In genomic region chr6:149065658-149066556, GRCh38 we compare ENCODE assay signal across 8 cellular contexts.
DNase-seq lines count a peak whose midpoint lies in the region; ATAC-seq and TF ChIP-seq lines count a peak whose summit lies in the region.

No MANE protein-coding gene starts in this region.

- WGBS in mesendoderm (ENCODE audit: extremely low coverage, insufficient coverage, low lambda C conversion rate): no CpG with 5 or more reads among the region's 8 CpGs
- WGBS in suprapubic skin: 80% methylated on average over 8 of the region's 8 CpGs

- H3K27ac ChIP-seq in mesendoderm (ENCODE audit: low read depth, low read length) (no peak overlapping the region), suprapubic skin (no peak overlapping the region)

- H3K9me3 ChIP-seq in suprapubic skin: no peaks in the 10 kb centered on the region

- H3K27me3 Mint-ChIP-seq in stimulated activated naive CD8-positive, alpha-beta T cell treated with anti-CD3 and anti-CD28 coated beads, Interleukin-15, amount 100 ng/mL, for 72 hours: no peaks in the 10 kb centered on the region

- H3K9ac ChIP-seq in mesendoderm (ENCODE audit: low read length): no peak overlapping the region

- no peak overlapping the region for H3K4me2 ChIP-seq in mesendoderm (ENCODE audit: low read length)

- no peak overlapping the region for H3K4ac ChIP-seq in mesendoderm (ENCODE audit: low read depth, low read length)

- no peak for TF ChIP-seq EP300 in suprapubic skin (IDR thresholded peaks at IDR 0.05)

- H3K4me3 ChIP-seq in cardiac fibroblast (replicated peaks in 1 of 2; ENCODE audit: low read depth in 2 of 2, low read length in 2 of 2) (no peak overlapping the region), mesendoderm (ENCODE audit: low read length) (no peak overlapping the region), H7 (ENCODE audit: insufficient read depth, low read depth, low read length) (no peak overlapping the region), suprapubic skin (no peak overlapping the region)

- H3K27me3 ChIP-seq in mesendoderm (ENCODE audit: insufficient read depth, low read length, poor library complexity): no peaks in the 10 kb centered on the region
- no peaks in the 10 kb centered on the region for H3K27me3 ChIP-seq in H7 (ENCODE audit: control insufficient read depth, insufficient read depth, low read length)
- H3K27me3 ChIP-seq in suprapubic skin: no peaks in the 10 kb centered on the region

- no peak overlapping the region for H4K5ac ChIP-seq in mesendoderm (ENCODE audit: low read length)

- H2BK5ac ChIP-seq in mesendoderm (ENCODE audit: low read length): no peak overlapping the region

- H3K27ac Mint-ChIP-seq in stimulated activated naive CD8-positive, alpha-beta T cell treated with anti-CD3 and anti-CD28 coated beads, Interleukin-15, amount 100 ng/mL, for 72 hours: peak overlapping the region; percentile 65 to 92

- no peaks in the 10 kb centered on the region for H3K36me3 ChIP-seq in mesendoderm (ENCODE audit: control insufficient read depth, insufficient read depth, low read length)
- H3K36me3 ChIP-seq in H7 (replicated peaks; ENCODE audit: control insufficient read depth, insufficient read depth, low read length): no peaks in the 10 kb centered on the region
- H3K36me3 ChIP-seq in suprapubic skin: no peaks in the 10 kb centered on the region

- no peak overlapping the region for H3K18ac ChIP-seq in mesendoderm (ENCODE audit: low read length)

- H3K79me1 ChIP-seq in mesendoderm (ENCODE audit: low read length): no peaks in the 10 kb centered on the region

- no peak overlapping the region for H3K56ac ChIP-seq in mesendoderm (ENCODE audit: low read length)

- H2AK5ac ChIP-seq in mesendoderm (ENCODE audit: low read length): no peak overlapping the region

- H2BK120ac ChIP-seq in mesendoderm (ENCODE audit: low read depth, low read length): no peak overlapping the region

- H2BK15ac ChIP-seq in mesendoderm (replicated peaks; ENCODE audit: low read depth): no peak overlapping the region

- no peak overlapping the region for H3K23ac ChIP-seq in mesendoderm (ENCODE audit: low read length)

- H3K9me3 Mint-ChIP-seq in stimulated activated naive CD8-positive, alpha-beta T cell treated with anti-CD3 and anti-CD28 coated beads, Interleukin-15, amount 100 ng/mL, for 72 hours: peaks cover 0 to 7% of the 10 kb centered on the region in 2 donors

- no peaks in the 10 kb centered on the region for H3K79me2 ChIP-seq in mesendoderm (ENCODE audit: control insufficient read depth, insufficient read depth, low read length)

- peak overlapping the region; percentile 44 to 60 for H3K4me3 Mint-ChIP-seq in stimulated activated naive CD8-positive, alpha-beta T cell treated with anti-CD3 and anti-CD28 coated beads, Interleukin-15, amount 100 ng/mL, for 72 hours

- TF ChIP-seq POLR2A in suprapubic skin (IDR thresholded peaks at IDR 0.05): no peak

- TF ChIP-seq CTCF in cardiac fibroblast (IDR thresholded peaks at IDR 0.05; ENCODE audit: low read depth, low read length): no peak
- no peak for TF ChIP-seq CTCF in suprapubic skin (IDR thresholded peaks at IDR 0.05)

- no peaks in the 10 kb centered on the region for H3K4me1 ChIP-seq in mesendoderm (ENCODE audit: control insufficient read depth, low read depth, low read length)
- peaks cover 17% of the 10 kb centered on the region for H3K4me1 ChIP-seq in suprapubic skin

- peaks cover 38% of the 10 kb centered on the region for H3K4me1 Mint-ChIP-seq in stimulated activated naive CD8-positive, alpha-beta T cell treated with anti-CD3 and anti-CD28 coated beads, Interleukin-15, amount 100 ng/mL, for 72 hours

- no peak overlapping the region for H4K8ac ChIP-seq in mesendoderm (ENCODE audit: low read depth, low read length)

- ATAC-seq in GM18519 (IDR thresholded peaks at IDR 0.05; ENCODE audit: low FRiP score, unreplicated experiment) (peak; percentile 97), GM21723 (IDR thresholded peaks at IDR 0.05; ENCODE audit: unreplicated experiment) (peak; percentile 99)
- ATAC-seq in stimulated activated naive CD8-positive, alpha-beta T cell treated with anti-CD3 and anti-CD28 coated beads, Interleukin-15, amount 100 ng/mL, for 72 hours: peak; percentile 97

- DNase-seq in M059J (ENCODE audit: low read depth) (peak; percentile 35), cardiac fibroblast (ENCODE audit: low read depth in 2 of 2) (peak; percentile 19 to 35), mesendoderm (no peak), H7 (no peak), suprapubic skin (ENCODE audit: low spot score in 2 of 2) (no peak)
- DNase-seq in stimulated activated naive CD8-positive, alpha-beta T cell treated with anti-CD3 and anti-CD28 coated beads, Interleukin-15, amount 100 ng/mL, for 72 hours: peak; percentile 15 to 46

Comparison
In these comparisons a context has a peak if more than half of its experiments do, and no peak if none do; other contexts are left out.
1. DNase-seq: peak in M059J (single experiment), cardiac fibroblast (2 of 2) and stimulated activated naive CD8-positive, alpha-beta T cell treated with anti-CD3 and anti-CD28 coated beads, Interleukin-15, amount 100 ng/mL, for 72 hours (2 of 2); none in mesendoderm (single experiment), H7 (single experiment) and suprapubic skin (0 of 2).
2. Peak in every context shown above with its lines, with median percentiles within 50 percentile points of each other: ATAC-seq.